In genomic region chr2:119940856-119941255, GRCh38 we compare ENCODE assay signal across 21 cellular contexts.
"Had no signal": no experiment of that assay in that cellular context is flagged by ENCODE, and none has a peak within 500 bp of the region (broad histone marks: within the 10 kb centered on the region; RNA-seq: fewer than 3 reads in every experiment).

No MANE protein-coding gene starts in this region.

- ATAC-seq: esophagus mucosa; left lung; lower lobe of right lung; pancreas; right cardiac atrium; stimulated activated naive CD8-positive, alpha-beta T cell treated with anti-CD3 and anti-CD28 coated beads, Interleukin-15, Interleukin-2, amounts not matched to agents 100 U/mL and 50 U/mL, for 24 hours had no signal

- H3K36me3 ChIP-seq: colonic mucosa, gastrocnemius medialis, thyroid gland had no signal

- H3K27ac Mint-ChIP-seq: memory B cell, mesothelial cell of epicardium, nephron, progenitor cell of endocrine pancreas, type B pancreatic cell had no signal

- H3K9me3 ChIP-seq: colonic mucosa, gastrocnemius medialis, heart right ventricle, left lung, lower lobe of right lung, pancreas, suprapubic skin, thyroid gland had no signal

- H3K4me1 ChIP-seq: colonic mucosa, left lung, lower lobe of right lung, pancreas, suprapubic skin, thyroid gland had no signal

- H3K27ac ChIP-seq: colonic mucosa, left lung, lower lobe of right lung, pancreas, suprapubic skin, thyroid gland had no signal

- H3K4me3 ChIP-seq: colonic mucosa, gastrocnemius medialis, heart right ventricle, left lung, lower lobe of right lung, pancreas, suprapubic skin, thyroid gland had no signal

- H3K27me3 Mint-ChIP-seq: memory B cell, progenitor cell of endocrine pancreas, type B pancreatic cell had no signal

- H3K27me3 ChIP-seq: colonic mucosa, gastrocnemius medialis, heart right ventricle, left lung, pancreas, suprapubic skin, thyroid gland had no signal

- H3K9me3 Mint-ChIP-seq: memory B cell, mesothelial cell of epicardium, nephron, type B pancreatic cell had no signal

- H3K4me1 Mint-ChIP-seq: mesothelial cell of epicardium had no signal

- DNase-seq: colonic mucosa; effector CD4-positive, alpha-beta T cell; gastrocnemius medialis; heart right ventricle; hypothalamus; left lung; lower lobe of right lung; occipital lobe; pancreas; right cardiac atrium; small intestine; stimulated activated CD4-positive, alpha-beta T cell treated with anti-CD3 and anti-CD28 coated beads, Interleukin-12 subunit alpha, Interleukin-12 subunit beta, amount 100 ng/mL, for 4 hours; stimulated activated naive CD8-positive, alpha-beta T cell treated with anti-CD3 and anti-CD28 coated beads, Interleukin-15, Interleukin-2, amounts not matched to agents 100 U/mL and 50 U/mL, for 24 hours; thyroid gland had no signal

- H3K4me3 Mint-ChIP-seq: memory B cell, mesothelial cell of epicardium, nephron, type B pancreatic cell had no signal
